ENCODE assay signal across 21 cellular contexts in genomic region chr6:101539510-101540245, GRCh38.
DNase-seq lines count a peak whose midpoint lies in the region; ATAC-seq and TF ChIP-seq lines count a peak whose summit lies in the region.
"Had no signal": no experiment of that assay in that cellular context is flagged by ENCODE, and none has a peak within 500 bp of the region (broad histone marks: within the 10 kb centered on the region; RNA-seq: fewer than 3 reads in every experiment).

No MANE protein-coding gene starts in this region.

- H3K27ac ChIP-seq in ACC112 (ENCODE audit: low read depth, low read length), result peak overlapping the region; percentile 60
- H3K27ac ChIP-seq: A549, heart right ventricle had no signal

- H3K4me1 ChIP-seq in ACC112 (ENCODE audit: control insufficient read depth, insufficient read depth, low read length, unreplicated experiment), result peaks cover 30% of the 10 kb centered on the region
- H3K4me1 ChIP-seq: A549, heart right ventricle had no signal

- H3K9me3 Mint-ChIP-seq in glutamatergic neuron (ENCODE audit: unreplicated experiment), result no peaks in the 10 kb centered on the region
- H3K9me3 Mint-ChIP-seq: endodermal cell; stimulated activated effector memory CD8-positive, alpha-beta T cell treated with anti-CD3 and anti-CD28 coated beads, Interleukin-12 subunit alpha, Interleukin-12 subunit beta, amount 100 ng/mL, for 72 hours had no signal

- no peak for TF ChIP-seq CTCF in foreskin fibroblast (IDR thresholded peaks at IDR 0.05; ENCODE audit: low read depth, low read length)
- TF ChIP-seq CTCF in glutamatergic neuron (IDR thresholded peaks at IDR 0.05; ENCODE audit: partially characterized antibody, unreplicated experiment), result no peak

- H3K79me2 ChIP-seq in ACC112 (ENCODE audit: control insufficient read depth, insufficient read depth, low read length, unreplicated experiment), result no peaks in the 10 kb centered on the region

- no peak overlapping the region for H3K4me3 Mint-ChIP-seq in glutamatergic neuron (ENCODE audit: unreplicated experiment)
- H3K4me3 Mint-ChIP-seq: CD8-positive, alpha-beta memory T cell; endodermal cell; stimulated activated effector memory CD8-positive, alpha-beta T cell treated with anti-CD3 and anti-CD28 coated beads, Interleukin-12 subunit alpha, Interleukin-12 subunit beta, amount 100 ng/mL, for 72 hours had no signal

- H3K27me3 Mint-ChIP-seq in glutamatergic neuron (ENCODE audit: unreplicated experiment), result peaks cover 2% of the 10 kb centered on the region
- H3K27me3 Mint-ChIP-seq: CD8-positive, alpha-beta memory T cell had no signal

- no peaks in the 10 kb centered on the region for H3K27me3 ChIP-seq in ACC112 (ENCODE audit: insufficient read depth, low read length)
- H3K27me3 ChIP-seq: heart right ventricle had no signal

- DNase-seq in HT1080 (ENCODE audit: low read depth) (peak; percentile 60), astrocyte of the hippocampus (ENCODE audit: low read depth, low spot score) (peak; percentile 32), foreskin fibroblast (peak; percentile 26 to 73), GM19240 (ENCODE audit: insufficient read length, low spot score) (no peak), glutamatergic neuron (no peak), cerebellum (ENCODE audit: low spot score) (no peak)
- DNase-seq: activated CD4-positive, alpha-beta T cell treated with anti-CD3 and anti-CD28 coated beads for 4 hours; activated CD8-positive, alpha-beta memory T cell treated with anti-CD3 and anti-CD28 coated beads, Interleukin-2, amount 50 U/mL, for 48 hours; activated naive CD4-positive, alpha-beta T cell; CD8-positive, alpha-beta memory T cell; endodermal cell; heart right ventricle; KG1; kidney; NCI-H1105 treated with DMSO at 0.1 percent for 48 hours; small intestine had no signal

- H3K4me3 ChIP-seq in ACC112 (ENCODE audit: low read depth, low read length), result no peak overlapping the region
- H3K4me3 ChIP-seq in foreskin fibroblast (ENCODE audit: low read depth in 1 of 2, low read length in 2 of 2), result no peak overlapping the region
- H3K4me3 ChIP-seq: A549, GM12878, heart right ventricle had no signal

- no peaks in the 10 kb centered on the region for H3K36me3 ChIP-seq in ACC112 (ENCODE audit: insufficient read depth, low read length)
- H3K36me3 ChIP-seq: heart right ventricle had no signal

- no peaks in the 10 kb centered on the region for H3K36me3 Mint-ChIP-seq in glutamatergic neuron (ENCODE audit: unreplicated experiment)
- H3K36me3 Mint-ChIP-seq: CD8-positive, alpha-beta memory T cell; stimulated activated effector memory CD8-positive, alpha-beta T cell treated with anti-CD3 and anti-CD28 coated beads, Interleukin-12 subunit alpha, Interleukin-12 subunit beta, amount 100 ng/mL, for 72 hours had no signal

- peaks cover 23% of the 10 kb centered on the region for H3K4me1 Mint-ChIP-seq in glutamatergic neuron (ENCODE audit: low read depth, unreplicated experiment)
- H3K4me1 Mint-ChIP-seq: CD8-positive, alpha-beta memory T cell; stimulated activated effector memory CD8-positive, alpha-beta T cell treated with anti-CD3 and anti-CD28 coated beads, Interleukin-12 subunit alpha, Interleukin-12 subunit beta, amount 100 ng/mL, for 72 hours had no signal

- no peak for ATAC-seq in HG03097 (IDR thresholded peaks at IDR 0.05; ENCODE audit: low FRiP score, unreplicated experiment)
- ATAC-seq: A549; GM12878; heart right ventricle; stimulated activated effector memory CD8-positive, alpha-beta T cell treated with anti-CD3 and anti-CD28 coated beads, Interleukin-12 subunit alpha, Interleukin-12 subunit beta, amount 100 ng/mL, for 72 hours had no signal

- peak overlapping the region; percentile 42 for H2AFZ ChIP-seq in ACC112 (ENCODE audit: low read length, unreplicated experiment)

- no peak overlapping the region for H3K27ac Mint-ChIP-seq in glutamatergic neuron (ENCODE audit: unreplicated experiment)
- H3K27ac Mint-ChIP-seq: CD8-positive, alpha-beta memory T cell; stimulated activated effector memory CD8-positive, alpha-beta T cell treated with anti-CD3 and anti-CD28 coated beads, Interleukin-12 subunit alpha, Interleukin-12 subunit beta, amount 100 ng/mL, for 72 hours had no signal

Comparison
In these comparisons a context has a peak if more than half of its experiments do, and no peak if none do; other contexts are left out.
1. DNase-seq: peak in HT1080 (single experiment), astrocyte of the hippocampus (single experiment) and foreskin fibroblast (2 of 2); none in GM19240 (single experiment), glutamatergic neuron (single experiment) and cerebellum (single experiment).